15 cellular contexts compared by ENCODE assay signal in genomic region chr19:51472607-51473006, GRCh38. TPM values are rescaled to one million over a fixed set of nuclear protein-coding genes. Genes with fewer than 3 reads are reported as not detected.
DNase-seq lines count a peak whose midpoint lies in the region; ATAC-seq, FAIRE-seq and TF ChIP-seq lines count a peak whose summit lies in the region.
"Had no signal": no experiment of that assay in that cellular context is flagged by ENCODE, and none has a peak within 500 bp of the region (broad histone marks: within the 10 kb centered on the region; RNA-seq: fewer than 3 reads in every experiment).

No MANE protein-coding gene starts in this region.

- no peaks in the 10 kb centered on the region for H3K36me3 ChIP-seq in spleen

- TF ChIP-seq CTCF in A549 (IDR thresholded peaks at IDR 0.05) = no peak
- TF ChIP-seq CTCF in spleen (IDR thresholded peaks at IDR 0.05 in 8 of 11, conservative IDR thresholded peaks at IDR 0.05 in 3 of 11) = no peak

- no peak for TF ChIP-seq RAD21 in A549 (conservative IDR thresholded peaks at IDR 0.05 in 1 of 2, IDR thresholded peaks at IDR 0.05 in 1 of 2)

- H3K4me3 ChIP-seq in A549 (no peak overlapping the region), spleen (no peak overlapping the region)

- POLR2A ChIA-PET in A549 (lab: Yijun Ruan, JAX) = no interaction called here

- H3K4me1 ChIP-seq in A549 (peaks cover 13% of the 10 kb centered on the region; the same call in 2 of the 3 replicates), spleen (peaks cover 0 to 21% (median 2%) of the 10 kb centered on the region in 6 donors)

- peaks cover 0 to 32% (median 4%) of the 10 kb centered on the region in 7 donors for H3K27me3 ChIP-seq in spleen (replicated peaks in 1 of 7)

- intact Hi-C loops in spleen (cut with DNase I; ENCODE audit: low total_unique reads) = loop anchor here (2.0 to 5.0 kb wide), 2 partner anchors 184 to 305 kb away; no protein-coding TSS in a partner anchor

- ATAC-seq in A549 = no peak; a peak in 1 of 6 replicates
- no peak for ATAC-seq in GM18861 (IDR thresholded peaks at IDR 0.05; ENCODE audit: unreplicated experiment)

- H3K27ac ChIP-seq in A549 (no peak overlapping the region), spleen (no peak overlapping the region)

- TF ChIP-seq POLR2A in A549 (IDR thresholded peaks at IDR 0.05; ENCODE audit: low read length) (no peak), spleen (IDR thresholded peaks at IDR 0.05) (no peak)

- CTCF ChIA-PET in A549 (lab: Yijun Ruan, JAX) = interaction anchor here (0.6 to 7.8 kb wide), 38 partner anchors 9 to 1184 kb away, joined by 3 to 72 read pairs (median 4); no protein-coding TSS in a partner anchor

- H3K9me3 ChIP-seq in A549 (peaks cover 21% of the 10 kb centered on the region), spleen (peaks cover 0 to 4% (median 0%) of the 10 kb centered on the region in 8 donors)

- no peak overlapping the region for H3K4me2 ChIP-seq in A549

- no peak for TF ChIP-seq EP300 in A549 (IDR thresholded peaks at IDR 0.05)

- peak; percentile 51 for DNase-seq in activated CD8-positive, alpha-beta memory T cell treated with anti-CD3 and anti-CD28 coated beads for 24 hours
- no peak for DNase-seq in activated CD8-positive, alpha-beta memory T cell treated with anti-CD3 and anti-CD28 coated beads, Interleukin-2, amount 50 U/mL, for 4 hours
- no peak for DNase-seq in A549 (ENCODE audit: low read depth in 1 of 2, low spot score in 1 of 2)
- DNase-seq in GM19239 (ENCODE audit: insufficient read length, low spot score) = no peak
- peak; percentile 27 for DNase-seq in spleen
- DNase-seq in NCI-H524 treated with DMSO at 0.1 percent for 48 hours (lab: John Stamatoyannopoulos, UW) = no peak

- WGBS in A549 (ENCODE audit: missing lambda C conversion rate) = 1% methylated on average over 4 of the region's 4 CpGs
- 23 to 47% (median 28%) methylated on average over 4 of the region's 4 CpGs for WGBS in spleen, 5 donors

- FAIRE-seq in A549 (lab: Jason Lieb, UNC) (peak; percentile 54), GM19239 (lab: Jason Lieb, UNC) (peak; percentile 35)
- FAIRE-seq: A204.1, D721Med, G401.6 had no signal

TF ChIP-seq in A549, 52 proteins besides CTCF, POLR2A, EP300 and RAD21:
- TF ChIP-seq PBX3 (IDR thresholded peaks at IDR 0.05) (no peak), NPAS2 (CRISPR knock-in tag; IDR thresholded peaks at IDR 0.05; ENCODE audit: borderline replicate concordance) (no peak), SMC3 (IDR thresholded peaks at IDR 0.05) (no peak), KDM5A (IDR thresholded peaks at IDR 0.05) (no peak), RARB (CRISPR knock-in tag; IDR thresholded peaks at IDR 0.05) (no peak), REST (IDR thresholded peaks at IDR 0.05) (no peak), RFX5 (IDR thresholded peaks at IDR 0.05) (no peak), USF2 (IDR thresholded peaks at IDR 0.05) (no peak), MAX (IDR thresholded peaks at IDR 0.05) (no peak), NFE2L2 (conservative IDR thresholded peaks at IDR 0.05; ENCODE audit: low read length) (no peak), ESRRA (IDR thresholded peaks at IDR 0.05; ENCODE audit: borderline replicate concordance, low read length) (no peak), POLR2AphosphoS2 (conservative IDR thresholded peaks at IDR 0.05; ENCODE audit: low read length) (no peak), ZC3H11A (IDR thresholded peaks at IDR 0.05) (no peak), CHD2 (IDR thresholded peaks at IDR 0.05; ENCODE audit: low read length, partially characterized antibody) (no peak), MYC (IDR thresholded peaks at IDR 0.05; ENCODE audit: borderline replicate concordance, low read length) (no peak), HOXB5 (CRISPR knock-in tag; IDR thresholded peaks at IDR 0.05) (no peak)

RNA-seq across cellular contexts. Expression of gene CEACAM18, which starts 5.7 kb away (rescaled TPM):
- not detected in 2 replicates for polyA plus RNA-seq in A549 (2011; rRNA removed)
- not detected in 2 replicates for polyA plus RNA-seq in A549 (2012; cell fraction: cytosol; rRNA removed)
- not detected in 2 replicates for polyA plus RNA-seq in A549 (2012; cell fraction: nucleus; rRNA removed)
- not detected in 3 replicates for polyA plus RNA-seq in A549 (2017; fragmentation: RNase III; extraction: RNeasy Plus Mini Kit Qiagen cat#74134 plus additional on column Dnase treatment)
- polyA minus RNA-seq in A549 (2011; rRNA and poly(A)+ RNA removed) = not detected in 2 replicates
- total RNA-seq in spleen = not detected
- not detected for polyA plus RNA-seq in spleen
- total RNA-seq: CD8-positive, alpha-beta T cell; H4; HepG2 had no signal
- polyA plus RNA-seq: BJ, CD14-positive monocyte, HepG2 had no signal

RNA-seq across cellular contexts. Expression of gene SIGLEC8, which starts 14.4 kb away (rescaled TPM):
- polyA plus RNA-seq in A549 (2011; rRNA removed) (not detected in 2 replicates), A549 (2017; fragmentation: RNase III; extraction: RNeasy Plus Mini Kit Qiagen cat#74134 plus additional on column Dnase treatment) (not detected in 3 replicates), spleen (1 to 10 TPM; 1.1 to 5.1 (median 3.5) TPM)
- not detected in 2 replicates for polyA plus RNA-seq in A549 (2012; cell fraction: cytosol; rRNA removed)
- polyA plus RNA-seq in A549 (2012; cell fraction: nucleus; rRNA removed) = not detected in 2 replicates
- not detected in 2 replicates for polyA minus RNA-seq in A549 (2011; rRNA and poly(A)+ RNA removed)
- 10 to 100 TPM in 4 of 7 donors, 1 to 10 TPM in 3; 2.2 to 39.3 (median 10.1) TPM for total RNA-seq in spleen
- total RNA-seq: CD8-positive, alpha-beta T cell; H4; HepG2 had no signal
- polyA plus RNA-seq: BJ, CD14-positive monocyte, HepG2 had no signal

RNA-seq across cellular contexts. Expression of gene SIGLEC12, which starts 29.0 kb away (rescaled TPM):
- polyA plus RNA-seq in A549 (2011; rRNA removed) (not detected in 2 replicates), A549 (2017; fragmentation: RNase III; extraction: RNeasy Plus Mini Kit Qiagen cat#74134 plus additional on column Dnase treatment) (not detected in 3 replicates), spleen (1 to 10 TPM; 2.0 to 5.3 (median 2.4) TPM)
- polyA plus RNA-seq in A549 (2012; cell fraction: cytosol; rRNA removed) = not detected in 2 replicates
- not detected in 2 replicates for polyA plus RNA-seq in A549 (2012; cell fraction: nucleus; rRNA removed)
- polyA minus RNA-seq in A549 (2011; rRNA and poly(A)+ RNA removed) = not detected in 2 replicates
- total RNA-seq in spleen = 10 to 100 TPM in 3 of 7 donors, 1 to 10 TPM in 4; 4.0 to 65.1 (median 7.0) TPM
- total RNA-seq: CD8-positive, alpha-beta T cell; H4; HepG2 had no signal
- polyA plus RNA-seq: BJ, HepG2 had no signal

RNA-seq across cellular contexts. Expression of gene SIGLEC10, which starts 55.2 kb away (rescaled TPM):
- not detected in 2 replicates for polyA plus RNA-seq in A549 (2011; rRNA removed)
- polyA plus RNA-seq in A549 (2012; cell fraction: cytosol; rRNA removed) = not detected in 2 replicates
- polyA plus RNA-seq in A549 (2012; cell fraction: nucleus; rRNA removed) = not detected in 2 replicates
- polyA plus RNA-seq in A549 (2017; fragmentation: RNase III; extraction: RNeasy Plus Mini Kit Qiagen cat#74134 plus additional on column Dnase treatment) = not detected in 3 replicates
- polyA minus RNA-seq in A549 (2011; rRNA and poly(A)+ RNA removed) = not detected in 2 replicates
- 100 to 1,000 TPM in 4 of 7 donors, 10 to 100 TPM in 3; 68.9 to 155 (median 102) TPM for total RNA-seq in spleen
- polyA plus RNA-seq in spleen = 10 to 100 TPM; 38.0 to 47.3 (median 41.2) TPM
- total RNA-seq: H4, HepG2 had no signal
- polyA plus RNA-seq: BJ, HepG2 had no signal

RNA-seq across cellular contexts. Expression of gene SIGLEC6, which starts 58.9 kb away (rescaled TPM):
- polyA plus RNA-seq in A549 (2011; rRNA removed) (not detected in 2 replicates), A549 (2017; fragmentation: RNase III; extraction: RNeasy Plus Mini Kit Qiagen cat#74134 plus additional on column Dnase treatment) (not detected in 3 replicates), spleen (1 to 10 TPM in 1 of 3 donors, under 1 TPM in 2; 0.27 to 1.6 (median 0.30) TPM)
- not detected in 2 replicates for polyA plus RNA-seq in A549 (2012; cell fraction: cytosol; rRNA removed)
- polyA plus RNA-seq in A549 (2012; cell fraction: nucleus; rRNA removed) = not detected in 2 replicates
- not detected in 2 replicates for polyA minus RNA-seq in A549 (2011; rRNA and poly(A)+ RNA removed)
- 1 to 10 TPM in 6 of 7 donors, under 1 TPM in 1; 0.91 to 5.8 (median 3.6) TPM for total RNA-seq in spleen
- total RNA-seq: CD8-positive, alpha-beta T cell; H4; HepG2 had no signal
- polyA plus RNA-seq: BJ, CD14-positive monocyte, HepG2 had no signal

Comparison
In these comparisons a context has a peak if more than half of its experiments do, and no peak if none do; other contexts are left out.
1. DNase-seq: peak in activated CD8-positive, alpha-beta memory T cell treated with anti-CD3 and anti-CD28 coated beads for 24 hours (single experiment) and spleen (single experiment); none in activated CD8-positive, alpha-beta memory T cell treated with anti-CD3 and anti-CD28 coated beads, Interleukin-2, amount 50 U/mL, for 4 hours (single experiment), A549 (0 of 2), GM19239 (single experiment) and NCI-H524 treated with DMSO at 0.1 percent for 48 hours (single experiment).